2 cellular contexts compared by ENCODE assay signal in the genomic region with DNA sequence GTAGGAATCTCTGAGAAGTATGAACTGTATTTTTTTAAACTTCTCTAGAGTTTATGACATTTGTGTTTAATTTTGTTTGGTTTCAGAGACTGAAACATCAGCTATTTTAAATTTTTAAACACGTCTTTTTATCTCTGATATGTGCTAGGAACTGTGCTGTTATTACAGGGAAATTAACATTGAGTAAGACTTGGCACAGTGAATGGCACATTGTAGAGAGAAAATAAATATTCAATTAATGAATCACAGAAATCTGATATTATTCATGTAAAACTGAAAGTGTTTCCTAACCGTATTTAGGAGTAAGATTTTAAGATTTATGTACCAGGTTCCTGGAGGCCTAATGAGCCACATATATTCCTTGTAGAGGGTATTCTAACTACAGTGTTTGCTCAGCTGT.
TF ChIP-seq lines count a peak whose summit lies in the region.

No MANE protein-coding gene starts in this region.

TF ChIP-seq in SK-N-SH, 30 proteins besides CTCF, POLR2A, EP300 and RAD21 (continued from another document):
- TF ChIP-seq, protein P1, sequence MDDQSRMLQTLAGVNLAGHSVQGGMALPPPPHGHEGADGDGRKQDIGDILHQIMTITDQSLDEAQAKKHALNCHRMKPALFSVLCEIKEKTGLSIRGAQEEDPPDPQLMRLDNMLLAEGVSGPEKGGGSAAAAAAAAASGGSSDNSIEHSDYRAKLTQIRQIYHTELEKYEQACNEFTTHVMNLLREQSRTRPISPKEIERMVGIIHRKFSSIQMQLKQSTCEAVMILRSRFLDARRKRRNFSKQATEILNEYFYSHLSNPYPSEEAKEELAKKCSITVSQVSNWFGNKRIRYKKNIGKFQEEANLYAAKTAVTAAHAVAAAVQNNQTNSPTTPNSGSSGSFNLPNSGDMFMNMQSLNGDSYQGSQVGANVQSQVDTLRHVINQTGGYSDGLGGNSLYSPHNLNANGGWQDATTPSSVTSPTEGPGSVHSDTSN (IDR thresholded peaks at IDR 0.05), result no peak
- TF ChIP-seq TAF1 (IDR thresholded peaks at IDR 0.05; ENCODE audit: borderline replicate concordance, low read depth, low read length), result no peak
- no peak for TF ChIP-seq SMC3 (IDR thresholded peaks at IDR 0.05; ENCODE audit: low read depth, low read length)
- no peak for TF ChIP-seq SIN3A (IDR thresholded peaks at IDR 0.05; ENCODE audit: borderline replicate concordance, low read depth, low read length)
- TF ChIP-seq, protein P2, sequence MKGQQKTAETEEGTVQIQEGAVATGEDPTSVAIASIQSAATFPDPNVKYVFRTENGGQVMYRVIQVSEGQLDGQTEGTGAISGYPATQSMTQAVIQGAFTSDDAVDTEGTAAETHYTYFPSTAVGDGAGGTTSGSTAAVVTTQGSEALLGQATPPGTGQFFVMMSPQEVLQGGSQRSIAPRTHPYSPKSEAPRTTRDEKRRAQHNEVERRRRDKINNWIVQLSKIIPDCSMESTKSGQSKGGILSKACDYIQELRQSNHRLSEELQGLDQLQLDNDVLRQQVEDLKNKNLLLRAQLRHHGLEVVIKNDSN (IDR thresholded peaks at IDR 0.05; ENCODE audit: borderline replicate concordance, low read depth), result no peak
- TF ChIP-seq GATA2 (CRISPR knock-in tag; IDR thresholded peaks at IDR 0.05), result no peak
- TF ChIP-seq TCF12 (IDR thresholded peaks at IDR 0.05), result no peak
- TF ChIP-seq, protein P3, sequence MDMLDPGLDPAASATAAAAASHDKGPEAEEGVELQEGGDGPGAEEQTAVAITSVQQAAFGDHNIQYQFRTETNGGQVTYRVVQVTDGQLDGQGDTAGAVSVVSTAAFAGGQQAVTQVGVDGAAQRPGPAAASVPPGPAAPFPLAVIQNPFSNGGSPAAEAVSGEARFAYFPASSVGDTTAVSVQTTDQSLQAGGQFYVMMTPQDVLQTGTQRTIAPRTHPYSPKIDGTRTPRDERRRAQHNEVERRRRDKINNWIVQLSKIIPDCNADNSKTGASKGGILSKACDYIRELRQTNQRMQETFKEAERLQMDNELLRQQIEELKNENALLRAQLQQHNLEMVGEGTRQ (IDR thresholded peaks at IDR 0.05; ENCODE audit: borderline replicate concordance, low read depth, low read length), result no peak
- no peak for TF ChIP-seq GABPA (IDR thresholded peaks at IDR 0.05; ENCODE audit: low read depth)
- no peak for TF ChIP-seq FOXM1 (IDR thresholded peaks at IDR 0.05; ENCODE audit: low read depth)
- no peak for TF ChIP-seq RXRA (IDR thresholded peaks at IDR 0.05; ENCODE audit: borderline replicate concordance, low read depth)
- no peak for TF ChIP-seq NFIC (IDR thresholded peaks at IDR 0.05; ENCODE audit: borderline replicate concordance)
- TF ChIP-seq EZH2phosphoT487 (IDR thresholded peaks at IDR 0.05; ENCODE audit: borderline replicate concordance, low read depth), result no peak
- no peak for TF ChIP-seq MEF2A (IDR thresholded peaks at IDR 0.05; ENCODE audit: borderline replicate concordance, low read depth)
- no peak for TF ChIP-seq RFX5 (IDR thresholded peaks at IDR 0.05; ENCODE audit: low read length)

TF ChIP-seq in SK-N-SH treated with all-trans-retinoic acid at 6 μM for 48 hours, 23 proteins besides CTCF, POLR2A, EP300 and RAD21 (continued from another document):
- TF ChIP-seq ARNTL (CRISPR knock-in tag; IDR thresholded peaks at IDR 0.05; ENCODE audit: borderline replicate concordance, low read depth) (no peak), ISL1 (CRISPR knock-in tag; IDR thresholded peaks at IDR 0.05) (no peak), ZNF565 (CRISPR knock-in tag; conservative IDR thresholded peaks at IDR 0.05; ENCODE audit: low read depth) (no peak), TCF4 (CRISPR knock-in tag; IDR thresholded peaks at IDR 0.05; ENCODE audit: borderline replicate concordance) (no peak)
